In the genomic region with DNA sequence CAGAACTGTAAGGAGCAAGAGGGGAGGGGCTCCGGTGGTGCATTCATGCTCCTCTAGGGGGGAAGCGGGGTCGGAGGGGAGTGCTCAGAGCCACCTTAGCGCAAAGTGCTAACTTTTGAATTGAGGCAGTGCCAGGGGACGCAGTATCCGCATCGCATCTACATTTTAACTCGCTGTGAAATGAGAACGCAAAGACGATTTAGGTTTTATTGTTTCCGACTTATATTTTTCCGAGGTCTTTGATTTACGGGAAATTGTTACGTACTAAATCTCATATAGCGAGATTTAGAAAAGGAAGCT, we compare ENCODE assay signal across 8 cellular contexts. TPM values are rescaled to one million over a fixed set of nuclear protein-coding genes. Genes with fewer than 3 reads are reported as not detected.
DNase-seq lines count a peak whose midpoint lies in the region; ATAC-seq and TF ChIP-seq lines count a peak whose summit lies in the region.

No MANE protein-coding gene starts in this region.

- H2BK5ac ChIP-seq in neuronal stem cell (ENCODE audit: low read length), result peak overlapping the region; percentile 91

- no peak overlapping the region for H4K8ac ChIP-seq in neuronal stem cell (ENCODE audit: low read depth, low read length)

- H3K23ac ChIP-seq in neuronal stem cell (ENCODE audit: low read depth, low read length, poor library complexity), result peak overlapping the region; percentile 99

- H3K27ac Mint-ChIP-seq in CD4-positive, alpha-beta T cell, result peak overlapping the region; percentile 95

- no peak overlapping the region for H2AK5ac ChIP-seq in neuronal stem cell (ENCODE audit: low read depth, low read length)

- H2BK120ac ChIP-seq in neuronal stem cell (ENCODE audit: low read depth, low read length), result no peak overlapping the region

- H3K14ac ChIP-seq in neuronal stem cell (ENCODE audit: low read length), result no peak overlapping the region

- H3K36me3 ChIP-seq in OCI-LY7 (ENCODE audit: insufficient read depth, low read length), result peaks cover 8% of the 10 kb centered on the region; the same call in 1 of the 2 replicates
- H3K36me3 ChIP-seq in endocrine pancreas (ENCODE audit: control insufficient read depth, insufficient read depth, low read length), result no peaks in the 10 kb centered on the region
- H3K36me3 ChIP-seq in neuronal stem cell (replicated peaks in 1 of 2; ENCODE audit: control insufficient read depth in 2 of 2, insufficient read depth in 2 of 2, low read length in 2 of 2), result peaks cover 0 to 10% of the 10 kb centered on the region in 2 donors

- no peaks in the 10 kb centered on the region for H3K27me3 ChIP-seq in CD4-positive, alpha-beta T cell (ENCODE audit: control insufficient read depth, insufficient read depth, low read length)
- H3K27me3 ChIP-seq in endocrine pancreas (ENCODE audit: control insufficient read depth, insufficient read depth, low read length), result no peaks in the 10 kb centered on the region
- peaks cover 0 to 3% (median 0%) of the 10 kb centered on the region in 3 experiments for H3K27me3 ChIP-seq in neuronal stem cell (ENCODE audit: control insufficient read depth in 3 of 3, insufficient read depth in 3 of 3, low read depth in 1 of 3, low read length in 3 of 3)

- no peak overlapping the region for H2BK12ac ChIP-seq in neuronal stem cell (ENCODE audit: low read length)

- no peaks in the 10 kb centered on the region for H3K9me3 ChIP-seq in CD4-positive, alpha-beta T cell (ENCODE audit: control insufficient read depth, low read length)
- no peaks in the 10 kb centered on the region for H3K9me3 ChIP-seq in OCI-LY7 (ENCODE audit: low read length)
- no peaks in the 10 kb centered on the region for H3K9me3 ChIP-seq in endocrine pancreas (ENCODE audit: control insufficient read depth, low read length)
- peaks cover 0 to 3% of the 10 kb centered on the region in 2 donors for H3K9me3 ChIP-seq in neuronal stem cell (replicated peaks in 1 of 2; ENCODE audit: control insufficient read depth in 2 of 2, insufficient read depth in 1 of 2, low read depth in 1 of 2, low read length in 2 of 2)

- peaks cover 31% of the 10 kb centered on the region for H3K79me2 ChIP-seq in OCI-LY7 (ENCODE audit: insufficient read depth, low read depth, low read length)

- POLR2A ChIA-PET in CD4-positive, alpha-beta T cell (lab: Charles Lee), result interaction anchor here (0.6 to 2.4 kb wide), 15 partner anchors 10 to 1350 kb away, joined by 3 to 42 read pairs (median 5); a partner anchor contains a TSS
- POLR2A ChIA-PET in OCI-LY7 (lab: Charles Lee), result interaction anchor here (0.7 to 2.4 kb wide), 6 partner anchors 9 to 424 kb away, joined by 3 to 10 read pairs (median 3); no protein-coding TSS in a partner anchor

- ATAC-seq in CD4-positive, alpha-beta T cell (ENCODE audit: poor library complexity), result peak; percentile 53
- ATAC-seq in HG02623 (IDR thresholded peaks at IDR 0.05; ENCODE audit: unreplicated experiment) (no peak), GM21529 (IDR thresholded peaks at IDR 0.05; ENCODE audit: unreplicated experiment) (no peak), HG03378 (IDR thresholded peaks at IDR 0.05; ENCODE audit: unreplicated experiment) (no peak)

- H3K18ac ChIP-seq in neuronal stem cell (ENCODE audit: low read length), result no peak overlapping the region

- CTCF ChIA-PET in CD4-positive, alpha-beta T cell (lab: Charles Lee), result interaction anchor here (0.9 to 1.3 kb wide), 3 partner anchors 11 to 173 kb away, joined by 3 to 4 read pairs (median 3); no protein-coding TSS in a partner anchor
- CTCF ChIA-PET in OCI-LY7 (lab: Charles Lee; ENCODE audit: unreplicated experiment), result no interaction called here

- H3K4me2 ChIP-seq in OCI-LY7 (ENCODE audit: low read length) (peak overlapping the region; percentile 88), neuronal stem cell (ENCODE audit: insufficient read depth, low read length, poor library complexity, severe bottlenecking) (peak overlapping the region; percentile 37)

- peak overlapping the region; percentile 93 for H3K4me3 Mint-ChIP-seq in CD4-positive, alpha-beta T cell

- no peaks in the 10 kb centered on the region for H3K9me3 Mint-ChIP-seq in CD4-positive, alpha-beta T cell

- intact Hi-C loops in CD4-positive, alpha-beta T cell (cut with DNase I, micrococcal nuclease), result loop anchor here (2.0 to 10.0 kb wide), 8 partner anchors 136 to 716 kb away; a partner anchor contains a TSS
- intact Hi-C loops in OCI-LY7 (cut with micrococcal nuclease; ENCODE audit: unreplicated experiment), result loop anchor here (1.0 to 10.0 kb wide), 4 partner anchors 176 to 636 kb away; a partner anchor contains a TSS

- no CpG with 5 or more reads among the region's 15 CpGs for WGBS in neuronal stem cell (ENCODE audit: extremely low coverage in 2 of 2, insufficient read length in 2 of 2, insufficient replicate concordance in 1 of 2), 2 donors

- no peak for TF ChIP-seq CTCF in CD4-positive, alpha-beta T cell (IDR thresholded peaks at IDR 0.05)
- TF ChIP-seq CTCF in OCI-LY7 (conservative IDR thresholded peaks at IDR 0.05; ENCODE audit: low read length), result no peak

- H3K9ac ChIP-seq in endocrine pancreas (ENCODE audit: control insufficient read depth, insufficient read depth, low read length), result peak overlapping the region; percentile 89
- peak overlapping the region; percentile 53 for H3K9ac ChIP-seq in neuronal stem cell (ENCODE audit: low read depth, low read length, poor library complexity)

- H3K4me3 ChIP-seq in OCI-LY7 (ENCODE audit: low read depth, low read length, poor library complexity, severe bottlenecking), result peak overlapping the region; percentile 82
- peak overlapping the region; percentile 97 for H3K4me3 ChIP-seq in endocrine pancreas (ENCODE audit: control insufficient read depth, insufficient read depth, low read length)
- peak overlapping the region; percentile 70 to 89 for H3K4me3 ChIP-seq in neuronal stem cell (ENCODE audit: low read length in 2 of 2)

- H2AFZ ChIP-seq in OCI-LY7 (ENCODE audit: low read length) (peak overlapping the region; percentile 90), neuronal stem cell (ENCODE audit: low read length) (peak overlapping the region; percentile 96)

- no peaks in the 10 kb centered on the region for H3K9me2 ChIP-seq in OCI-LY7 (ENCODE audit: insufficient read depth, low read length)

- H3K4me1 Mint-ChIP-seq in CD4-positive, alpha-beta T cell (ENCODE audit: low read depth), result peaks cover 32% of the 10 kb centered on the region

- no peaks in the 10 kb centered on the region for H3K79me1 ChIP-seq in neuronal stem cell (ENCODE audit: low read depth, low read length)

- no peak overlapping the region for H4K91ac ChIP-seq in neuronal stem cell (ENCODE audit: low read depth, low read length, poor library complexity)

- peaks cover 15% of the 10 kb centered on the region for H3K36me3 Mint-ChIP-seq in CD4-positive, alpha-beta T cell (ENCODE audit: low read depth)

- H3K27ac ChIP-seq in CD4-positive, alpha-beta T cell (ENCODE audit: low read depth, low read length), result peak overlapping the region; percentile 91
- peak overlapping the region; percentile 71 for H3K27ac ChIP-seq in OCI-LY7 (ENCODE audit: low read depth, low read length, poor library complexity, severe bottlenecking)
- peak overlapping the region; percentile 74 for H3K27ac ChIP-seq in neuronal stem cell (replicated peaks; ENCODE audit: low read length)

- no TSS peak for BruUV-seq in OCI-LY7 (replicated peaks; lab: Mats Ljungman, UMichigan)

- H2BK15ac ChIP-seq in neuronal stem cell (ENCODE audit: low read length), result no peak overlapping the region

- no peak for DNase-seq in CD4-positive, alpha-beta T cell
- DNase-seq in OCI-LY7 (ENCODE audit: low spot score), result no peak
- no peak for DNase-seq in neuronal stem cell (ENCODE audit: low spot score)
- no peak for DNase-seq in stimulated activated CD4-positive, alpha-beta T cell treated with anti-CD3 and anti-CD28 coated beads, Interleukin-15, amount 100 ng/mL, for 24 hours

- H3K27me3 Mint-ChIP-seq in CD4-positive, alpha-beta T cell, result peaks cover 6% of the 10 kb centered on the region

- H3K4me1 ChIP-seq in OCI-LY7 (ENCODE audit: insufficient read depth, low read length, poor library complexity, severe bottlenecking), result peaks cover 23% of the 10 kb centered on the region
- peaks cover 7% of the 10 kb centered on the region for H3K4me1 ChIP-seq in endocrine pancreas (ENCODE audit: control insufficient read depth, insufficient read depth, low read length)
- H3K4me1 ChIP-seq in neuronal stem cell (ENCODE audit: control insufficient read depth in 2 of 2, insufficient read depth in 1 of 2, low read depth in 1 of 2, low read length in 2 of 2), result peaks cover 5 to 10% of the 10 kb centered on the region in 2 donors

- H4K20me1 ChIP-seq in OCI-LY7 (ENCODE audit: insufficient read depth, low read length), result no peaks in the 10 kb centered on the region

- H3K4ac ChIP-seq in neuronal stem cell (ENCODE audit: low read length), result no peak overlapping the region

RNA-seq across cellular contexts. Expression of a gene that starts 0.2 kb away (rescaled TPM):
- total RNA-seq in CD4-positive, alpha-beta T cell, result 1 to 10 TPM; 2.9 to 4.2 TPM
- 15.2 and 17.9 TPM in 2 replicates for total RNA-seq in OCI-LY7 (2014; rRNA removed; shearing (Covaris generic))
- total RNA-seq in OCI-LY7 (2022), result 24.0 and 29.5 TPM in 2 replicates
- 16.5 TPM for polyA plus RNA-seq in neuronal stem cell (2013, experiment 1 of 2)
- 16.5 TPM for polyA plus RNA-seq in neuronal stem cell (2013, experiment 2 of 2)
